ENCODE assay signal across 12 cellular contexts in genomic region chr18:34801769-34802168, GRCh38.
A peak's percentile ranks its signal among the peaks of the same experiment; 100 is the strongest.
DNase-seq lines count a peak whose midpoint lies in the region; ATAC-seq and TF ChIP-seq lines count a peak whose summit lies in the region.
"Had no signal": no experiment of that assay in that cellular context is flagged by ENCODE, and none has a peak within 500 bp of the region (broad histone marks: within the 10 kb centered on the region; RNA-seq: fewer than 3 reads in every experiment).

No MANE protein-coding gene starts in this region.

- TF ChIP-seq CTCF in HFF-Myc (IDR thresholded peaks at IDR 0.05; ENCODE audit: low read depth, low read length, missing control alignments) (no peak), mammary epithelial cell (conservative IDR thresholded peaks at IDR 0.05 in 1 of 2, IDR thresholded peaks at IDR 0.05 in 1 of 2; ENCODE audit: extremely low read depth in 1 of 2, insufficient read depth in 1 of 2, low read depth in 1 of 2, low read length in 2 of 2) (no peak)

- no TSS peak for BruUV-seq in mammary epithelial cell (replicated peaks; lab: Mats Ljungman, UMichigan)

- no peak overlapping the region for H2AFZ ChIP-seq in mammary epithelial cell (ENCODE audit: low read depth, low read length)

- dilution Hi-C loops in mammary epithelial cell (cut with HindIII; ENCODE audit: low sequenced_read_pairs) = no loop called here

- H3K27ac ChIP-seq in mammary epithelial cell (ENCODE audit: insufficient read depth, low read depth, low read length) = no peak overlapping the region
- H3K27ac ChIP-seq: prostate gland had no signal

- no peak overlapping the region for H3K4me3 ChIP-seq in HFF-Myc (replicated peaks; ENCODE audit: low read depth, low read length)
- H3K4me3 ChIP-seq in mammary epithelial cell (replicated peaks in 1 of 3; ENCODE audit: insufficient read depth in 1 of 3, low read depth in 2 of 3, low read length in 3 of 3) = no peak overlapping the region
- H3K4me3 ChIP-seq: prostate gland had no signal

- WGBS in mammary epithelial cell (ENCODE audit: low coverage, missing lambda C conversion rate) = 95% methylated on average over 2 of the region's 2 CpGs

- DNase-seq in COLO829 (ENCODE audit: low spot score) = peak; percentile 75
- peak; percentile 22 for DNase-seq in HFF-Myc (ENCODE audit: extremely low read depth, low read depth)
- DNase-seq in mammary epithelial cell = peak; percentile 71
- DNase-seq in kidney tubule cell (ENCODE audit: low spot score) = peak; percentile 78
- DNase-seq in NCI-H1436 treated with DMSO at 0.1 percent for 48 hours (lab: John Stamatoyannopoulos, UW) = no peak
- DNase-seq in NCI-H526 (lab: John Stamatoyannopoulos, UW) = no peak
- no peak for DNase-seq in cerebellum (ENCODE audit: low spot score)
- DNase-seq: activated naive CD8-positive, alpha-beta T cell treated with anti-CD3 and anti-CD28 coated beads, Interleukin-2, amount 10 ng/mL, durations not matched to agents 7 days and 5 days; effector CD4-positive, alpha-beta T cell; GDM1 had no signal

- H3K9ac ChIP-seq in mammary epithelial cell (ENCODE audit: insufficient read depth, low read length) = no peak overlapping the region

- no peaks in the 10 kb centered on the region for H4K20me1 ChIP-seq in mammary epithelial cell (ENCODE audit: insufficient read depth, low read length)

- intact Hi-C loops in mammary epithelial cell (cut with micrococcal nuclease) = loop anchor here (10.0 kb wide), 1 partner anchor 307 kb away; no protein-coding TSS in a partner anchor

- no peaks in the 10 kb centered on the region for H3K9me3 ChIP-seq in mammary epithelial cell (replicated peaks; ENCODE audit: insufficient read depth, low read length)
- H3K9me3 ChIP-seq: prostate gland had no signal

- ATAC-seq in GM18867 (IDR thresholded peaks at IDR 0.05; ENCODE audit: unreplicated experiment) = no peak

- H3K4me1 ChIP-seq in mammary epithelial cell (ENCODE audit: insufficient read depth, low read length) = peaks cover 3% of the 10 kb centered on the region
- H3K4me1 ChIP-seq: prostate gland had no signal

- H3K79me2 ChIP-seq in mammary epithelial cell (ENCODE audit: insufficient read depth, low read length) = no peaks in the 10 kb centered on the region

- no peak overlapping the region for H3K4me2 ChIP-seq in mammary epithelial cell (ENCODE audit: insufficient read depth, low read depth, low read length)

- in situ Hi-C loops in mammary epithelial cell (cut with MboI; ENCODE audit: low sequenced_read_pairs in 2 of 2) = no loop called here

- no peaks in the 10 kb centered on the region for H3K36me3 ChIP-seq in mammary epithelial cell (ENCODE audit: insufficient read depth, low read length)
- H3K36me3 ChIP-seq: prostate gland had no signal

- H3K27me3 ChIP-seq in mammary epithelial cell (ENCODE audit: insufficient read depth, low read length) = peaks cover 2% of the 10 kb centered on the region

- CTCF ChIA-PET in mammary epithelial cell (lab: Charles Lee; ENCODE audit: low non-redundant PET) = no interaction called here

Comparison
In these comparisons a context has a peak if more than half of its experiments do, and no peak if none do; other contexts are left out.
1. DNase-seq: peak in COLO829 (single experiment), HFF-Myc (single experiment), mammary epithelial cell (single experiment) and kidney tubule cell (single experiment); none in NCI-H1436 treated with DMSO at 0.1 percent for 48 hours (single experiment), NCI-H526 (0 of 2) and cerebellum (single experiment).